1 cellular context compared by ENCODE assay signal in genomic region chrX:28585767-28586166, GRCh38.
TF ChIP-seq lines count a peak whose summit lies in the region.

No MANE protein-coding gene starts in this region.

TF ChIP-seq in IMR-90, 13 proteins besides CTCF, POLR2A, EP300 and RAD21:
- TF ChIP-seq MXI1 (IDR thresholded peaks at IDR 0.05; ENCODE audit: borderline replicate concordance, low read depth, low read length) (no peak), MAZ (IDR thresholded peaks at IDR 0.05; ENCODE audit: borderline replicate concordance, low read depth, low read length) (no peak)
